ENCODE assay signal across 9 cellular contexts in genomic region chr11:71787014-71787823, GRCh38. TPM values are rescaled to one million over a fixed set of nuclear protein-coding genes. Genes with fewer than 3 reads are reported as not detected.
A peak's percentile ranks its signal among the peaks of the same experiment; 100 is the strongest.
DNase-seq lines count a peak whose midpoint lies in the region; ATAC-seq and TF ChIP-seq lines count a peak whose summit lies in the region.
"Had no signal": no experiment of that assay in that cellular context is flagged by ENCODE, and none has a peak within 500 bp of the region (broad histone marks: within the 10 kb centered on the region; RNA-seq: fewer than 3 reads in every experiment).

No MANE protein-coding gene starts in this region.

- H3K9me3 Mint-ChIP-seq in CD14-positive monocyte: peaks cover 0 to 2% (median 0%) of the 10 kb centered on the region in 7 donors
- H3K9me3 Mint-ChIP-seq in activated CD4-positive, alpha-beta memory T cell treated with anti-CD3 and anti-CD28 coated beads for 36 hours: no peaks in the 10 kb centered on the region

- TF ChIP-seq CTCF in CD14-positive monocyte (IDR thresholded peaks at IDR 0.05) (no peak), lower lobe of right lung (IDR thresholded peaks at IDR 0.05) (no peak)

- peak overlapping the region; percentile 86 to 97 for H3K4me3 Mint-ChIP-seq in CD14-positive monocyte
- peak overlapping the region; percentile 92 for H3K4me3 Mint-ChIP-seq in activated CD4-positive, alpha-beta memory T cell treated with anti-CD3 and anti-CD28 coated beads for 36 hours

- POLR2A ChIA-PET in activated CD4-positive, alpha-beta memory T cell treated with anti-CD3 and anti-CD28 coated beads for 36 hours (lab: Charles Lee): no interaction called here

- peaks cover 0 to 2% of the 10 kb centered on the region in 2 donors for H3K36me3 Mint-ChIP-seq in CD14-positive monocyte
- H3K36me3 Mint-ChIP-seq in activated CD4-positive, alpha-beta memory T cell treated with anti-CD3 and anti-CD28 coated beads for 36 hours: peaks cover 3% of the 10 kb centered on the region

- no peaks in the 10 kb centered on the region for H3K9me3 ChIP-seq in lower lobe of right lung

- no peaks in the 10 kb centered on the region for H3K36me3 ChIP-seq in lower lobe of right lung

- H3K4me1 Mint-ChIP-seq in CD14-positive monocyte: peaks cover 13% of the 10 kb centered on the region
- H3K4me1 Mint-ChIP-seq in activated CD4-positive, alpha-beta memory T cell treated with anti-CD3 and anti-CD28 coated beads for 36 hours (ENCODE audit: low read depth): peaks cover 22% of the 10 kb centered on the region

- no peaks in the 10 kb centered on the region for H3K27me3 ChIP-seq in lower lobe of right lung (ENCODE audit: low read depth)

- peak; percentile 97 for ATAC-seq in GM19395 (IDR thresholded peaks at IDR 0.05; ENCODE audit: unreplicated experiment)
- ATAC-seq in HG03558 (IDR thresholded peaks at IDR 0.05; ENCODE audit: extremely low read depth, unreplicated experiment): peak; percentile 69
- ATAC-seq in lower lobe of right lung: peak; percentile 100

- CTCF ChIA-PET in activated CD4-positive, alpha-beta memory T cell treated with anti-CD3 and anti-CD28 coated beads for 36 hours (lab: Charles Lee): interaction anchor here (1.0 kb wide), 2 partner anchors 13 to 647 kb away, joined by 3 to 5 read pairs; partner anchors contain the start of gene CLPB

- intact Hi-C loops in CD14-positive monocyte (cut with micrococcal nuclease) (no loop called here), lower lobe of right lung (cut with DNase I) (no loop called here)
- intact Hi-C loops in activated CD4-positive, alpha-beta memory T cell treated with anti-CD3 and anti-CD28 coated beads for 36 hours (cut with micrococcal nuclease): loop anchor here (1.0 to 2.0 kb wide), 3 partner anchors 76 to 338 kb away; partner anchors contain the start of genes DHCR7, LRRC51 and NUMA1

- peak overlapping the region; percentile 95 to 100 (median 99) for H3K27ac Mint-ChIP-seq in CD14-positive monocyte
- H3K27ac Mint-ChIP-seq in activated CD4-positive, alpha-beta memory T cell treated with anti-CD3 and anti-CD28 coated beads for 36 hours: peak overlapping the region; percentile 95

- H3K27ac ChIP-seq in lower lobe of right lung: peak overlapping the region; percentile 81

- DNase-seq in CD14-positive monocyte (ENCODE audit: low spot score) (peak; percentile 100), NCI-H82 (lab: John Stamatoyannopoulos, UW) (peak; percentile 99), ecto neural progenitor cell (ENCODE audit: low spot score) (peak; percentile 99), lower lobe of right lung (peak; percentile 100)
- DNase-seq in activated CD4-positive, alpha-beta memory T cell treated with anti-CD3 and anti-CD28 coated beads for 36 hours: peak; percentile 99
- DNase-seq in stimulated activated CD4-positive, alpha-beta T cell treated with anti-CD3 and anti-CD28 coated beads, TNF-alpha, amount 100 ng/mL, for 1 hour (ENCODE audit: low read depth in 3 of 3, low spot score in 1 of 3): peak; percentile 95 to 98 (median 98)

- no peaks in the 10 kb centered on the region for H3K4me1 ChIP-seq in lower lobe of right lung

- H3K27me3 Mint-ChIP-seq in CD14-positive monocyte (ENCODE audit: low read depth in 3 of 3): peaks cover 6 to 13% (median 12%) of the 10 kb centered on the region in 3 donors
- H3K27me3 Mint-ChIP-seq in activated CD4-positive, alpha-beta memory T cell treated with anti-CD3 and anti-CD28 coated beads for 36 hours: no peaks in the 10 kb centered on the region

- H3K4me3 ChIP-seq in lower lobe of right lung: peak overlapping the region; percentile 72

RNA-seq across cellular contexts. Expression of gene DEFB108B, which starts 45.8 kb away (rescaled TPM):
- not detected for polyA plus RNA-seq in CD14-positive monocyte
- not detected for total RNA-seq in activated CD4-positive, alpha-beta memory T cell treated with anti-CD3 and anti-CD28 coated beads for 36 hours
- not detected for total RNA-seq in lower lobe of right lung
- total RNA-seq: subcutaneous adipose tissue had no signal

Comparison
In these comparisons a context has a peak if more than half of its experiments do, and no peak if none do; other contexts are left out.
1. Peak in every context shown above with its lines: DNase-seq, ATAC-seq, H3K4me3 ChIP-seq and H3K27ac ChIP-seq.